8 cellular contexts compared by ENCODE assay signal in the genomic region with DNA sequence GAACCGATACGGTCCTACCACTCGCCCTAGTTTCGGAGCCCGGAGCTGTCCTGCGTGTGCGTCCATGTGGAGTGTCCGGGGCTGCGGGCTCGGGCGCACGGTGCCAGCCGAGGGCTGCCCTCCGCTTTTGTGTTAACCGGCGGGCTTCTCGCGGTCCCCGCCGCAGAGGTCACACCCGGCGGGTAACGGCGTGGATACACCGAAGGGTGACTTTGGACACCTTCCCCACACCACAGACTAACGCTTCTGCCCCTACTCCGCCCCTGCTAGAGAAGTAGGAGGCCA. TPM values are rescaled to one million over a fixed set of nuclear protein-coding genes. Genes with fewer than 3 reads are reported as not detected.
A peak's percentile ranks its signal among the peaks of the same experiment; 100 is the strongest.
DNase-seq lines count a peak whose midpoint lies in the region; ATAC-seq and TF ChIP-seq lines count a peak whose summit lies in the region.

No MANE protein-coding gene starts in this region.

- intact Hi-C loops in natural killer cell (cut with micrococcal nuclease): loop anchor here (1.0 to 2.0 kb wide), 3 partner anchors 12 to 49 kb away; no protein-coding TSS in a partner anchor

- peak overlapping the region; percentile 76 for H3K27ac ChIP-seq in C4-2B

- TF ChIP-seq CTCF in C4-2B (conservative IDR thresholded peaks at IDR 0.05): no peak
- no peak for TF ChIP-seq CTCF in natural killer cell (IDR thresholded peaks at IDR 0.05)

- peaks cover 63 to 70% of the 10 kb centered on the region in 2 donors for H3K27me3 Mint-ChIP-seq in effector memory CD8-positive, alpha-beta T cell
- peaks cover 56 to 63% of the 10 kb centered on the region in 2 donors for H3K27me3 Mint-ChIP-seq in natural killer cell (ENCODE audit: low read depth in 2 of 2)

- peak; percentile 25 for DNase-seq in NCI-H460 (ENCODE audit: extremely low read depth, low read depth)
- peak in 2 of 3 experiments; percentile 7 to 17 for DNase-seq in effector memory CD8-positive, alpha-beta T cell
- peak; percentile 56 for DNase-seq in natural killer cell
- no peak for DNase-seq in COR-L47 (lab: John Stamatoyannopoulos, UW)
- DNase-seq in occipital lobe (lab: John Stamatoyannopoulos, UW): no peak
- no peak for DNase-seq in iPS-NIHi11 (ENCODE audit: low spot score)

- ATAC-seq in GM21515 (IDR thresholded peaks at IDR 0.05; ENCODE audit: unreplicated experiment) (peak; percentile 2), natural killer cell (peak; percentile 20 to 22 (median 21))
- peak; percentile 4 for ATAC-seq in effector memory CD8-positive, alpha-beta T cell (replicated peaks)

- H3K4me3 Mint-ChIP-seq in effector memory CD8-positive, alpha-beta T cell: peak overlapping the region; percentile 94 to 95
- peak overlapping the region; percentile 93 for H3K4me3 Mint-ChIP-seq in natural killer cell

- peaks cover 26% of the 10 kb centered on the region for H3K36me3 Mint-ChIP-seq in effector memory CD8-positive, alpha-beta T cell (ENCODE audit: insufficient read depth)
- no peaks in the 10 kb centered on the region for H3K36me3 Mint-ChIP-seq in natural killer cell

- peaks cover 22 to 25% of the 10 kb centered on the region in 2 donors for H3K4me1 Mint-ChIP-seq in effector memory CD8-positive, alpha-beta T cell (ENCODE audit: low read depth in 2 of 2)
- H3K4me1 Mint-ChIP-seq in natural killer cell: peaks cover 21 to 39% of the 10 kb centered on the region in 2 donors

- H3K9me3 Mint-ChIP-seq in effector memory CD8-positive, alpha-beta T cell: no peaks in the 10 kb centered on the region
- no peaks in the 10 kb centered on the region for H3K9me3 Mint-ChIP-seq in natural killer cell

- H3K27ac Mint-ChIP-seq in effector memory CD8-positive, alpha-beta T cell: peak overlapping the region; percentile 94 to 98
- peak overlapping the region; percentile 84 to 96 for H3K27ac Mint-ChIP-seq in natural killer cell

RNA-seq across cellular contexts. Expression of a gene that starts 0.7 kb away (rescaled TPM):
- total RNA-seq in NCI-H460 (2014; rRNA removed; shearing (Covaris generic)): 16.7 and 19.2 TPM in 2 replicates
- polyA plus RNA-seq in NCI-H460 (2014; cell fraction: nucleus; rRNA removed): 12.4 and 15.8 TPM in 2 replicates
- 100 to 1,000 TPM in 1 of 3 donors, 10 to 100 TPM in 2; 62.2 to 135 (median 78.5) TPM for total RNA-seq in natural killer cell
- 3.1 TPM for total RNA-seq in occipital lobe

Comparison
In these comparisons a context has a peak if more than half of its experiments do, and no peak if none do; other contexts are left out.
1. DNase-seq: peak in NCI-H460 (single experiment), effector memory CD8-positive, alpha-beta T cell (2 of 3) and natural killer cell (single experiment); none in COR-L47 (single experiment), occipital lobe (single experiment) and iPS-NIHi11 (single experiment).
2. Peak in every context shown above with its lines, with median percentiles within 50 percentile points of each other: ATAC-seq.